Comparison of ENCODE assay signal across 17 cellular contexts in the genomic region with DNA sequence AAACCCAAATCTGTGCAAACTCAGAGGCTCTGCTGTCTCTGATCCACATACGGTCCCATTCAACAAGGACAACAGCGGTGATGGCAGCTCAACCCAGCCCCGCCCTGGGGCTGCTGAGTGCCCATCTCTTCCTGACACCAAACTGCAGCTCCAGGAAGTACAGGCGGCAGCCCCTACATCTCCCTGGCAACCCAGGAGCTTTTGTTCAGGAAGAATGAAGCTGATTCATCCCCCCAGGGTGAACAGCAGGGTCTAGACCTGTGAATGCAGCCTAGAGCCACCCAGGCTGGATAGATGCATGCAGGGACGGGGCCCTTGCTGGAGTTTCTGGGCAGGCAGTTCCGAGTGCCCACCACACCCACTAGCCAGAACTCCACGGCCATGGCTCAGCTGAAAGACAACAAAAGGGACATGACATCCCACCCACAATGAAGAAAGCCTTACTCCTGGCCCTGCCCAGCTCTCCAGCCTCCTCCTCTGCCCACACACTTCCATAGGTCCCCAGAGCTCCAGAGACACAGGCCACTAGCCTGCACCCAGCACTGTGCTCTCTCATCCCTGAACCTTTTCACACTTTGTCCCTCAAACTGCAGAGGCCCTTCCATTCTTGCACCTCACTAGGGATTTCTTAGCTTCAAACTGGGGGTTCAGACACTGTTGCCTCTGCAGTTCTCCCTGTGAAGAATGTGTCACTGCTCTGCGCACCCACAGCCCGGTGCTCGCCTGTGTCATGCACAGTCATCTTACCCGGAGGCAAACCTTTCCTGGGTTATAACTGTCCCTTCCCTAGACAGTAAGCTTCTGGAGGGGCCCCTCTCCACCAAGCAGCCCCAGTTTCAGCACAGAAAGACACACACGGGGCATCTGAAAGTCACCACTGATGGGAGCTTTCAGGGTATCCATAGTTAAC.
A peak's percentile ranks its signal among the peaks of the same experiment; 100 is the strongest.
DNase-seq lines count a peak whose midpoint lies in the region; TF ChIP-seq lines count a peak whose summit lies in the region.
"Had no signal": no experiment of that assay in that cellular context is flagged by ENCODE, and none has a peak within 500 bp of the region (broad histone marks: within the 10 kb centered on the region; RNA-seq: fewer than 3 reads in every experiment).

No MANE protein-coding gene starts in this region.

- H3K9me3 ChIP-seq in neural progenitor cell (ENCODE audit: low read depth) = no peaks in the 10 kb centered on the region
- H3K9me3 ChIP-seq: prostate gland had no signal

- no peak overlapping the region for H3K4me3 ChIP-seq in neural progenitor cell
- H3K4me3 ChIP-seq: left ventricle myocardium inferior, prostate gland had no signal

- DNase-seq in activated T-cell treated with anti-CD3 and anti-CD28 coated beads, Interleukin-2, amount 50 U/mL, for 24 hours = peak; percentile 2
- DNase-seq in activated T-cell treated with anti-CD3 and anti-CD28 coated beads, Interleukin-2, amount 50 U/mL, for 1 hour = no peak
- peak in 32 of 61 donors; percentile 17 to 70 (median 43) for DNase-seq in caudate nucleus (lab: John Stamatoyannopoulos, UW)
- peak; percentile 37 for DNase-seq in neural progenitor cell (ENCODE audit: low spot score)
- DNase-seq in type B pancreatic cell (ENCODE audit: extremely low spot score, unreplicated experiment) = peak; percentile 49
- DNase-seq in SKM-1 treated with dmso at 0.1 percent for 144 hours (lab: John Stamatoyannopoulos, UW; ENCODE audit: unreplicated experiment) = no peak
- DNase-seq in AG08395 (ENCODE audit: low spot score) = no peak
- no peak for DNase-seq in GOT3 (lab: John Stamatoyannopoulos, UW)
- DNase-seq: foreskin melanocyte; GDM1; HCEC 1CT; left ventricle myocardium inferior; NCI-H187 treated with DMSO at 0.1 percent for 48 hours; NCI-H82; stimulated activated naive CD8-positive, alpha-beta T cell treated with anti-CD3 and anti-CD28 coated beads, Interleukin-15, Interleukin-2, amounts not matched to agents 100 U/mL and 50 U/mL, for 24 hours had no signal

- no peak overlapping the region for H3K4me2 ChIP-seq in neural progenitor cell

- no peak for TF ChIP-seq CTCF in neural progenitor cell (IDR thresholded peaks at IDR 0.05)
- TF ChIP-seq CTCF in type B pancreatic cell (conservative IDR thresholded peaks at IDR 0.05) = no peak

- peaks cover 10% of the 10 kb centered on the region for H3K4me1 ChIP-seq in neural progenitor cell
- H3K4me1 ChIP-seq: prostate gland had no signal

- H3K27ac ChIP-seq in caudate nucleus (ENCODE audit: low read depth, low read length) (peak overlapping the region; percentile 85), neural progenitor cell (no peak overlapping the region)
- H3K27ac ChIP-seq: left ventricle myocardium inferior, prostate gland had no signal

- H2AFZ ChIP-seq in neural progenitor cell (replicated peaks) = no peak overlapping the region

- no peaks in the 10 kb centered on the region for H4K20me1 ChIP-seq in neural progenitor cell (ENCODE audit: low read depth)

- H3K4me1 Mint-ChIP-seq in activated T-cell treated with anti-CD3 and anti-CD28 coated beads, Interleukin-2, amount 50 U/mL, for 24 hours (ENCODE audit: low read depth) = peaks cover 3% of the 10 kb centered on the region
- peaks cover 27% of the 10 kb centered on the region for H3K4me1 Mint-ChIP-seq in neural progenitor cell
- peaks cover 10% of the 10 kb centered on the region for H3K4me1 Mint-ChIP-seq in type B pancreatic cell (ENCODE audit: unreplicated experiment)
- H3K4me1 Mint-ChIP-seq: central memory CD8-positive, alpha-beta T cell had no signal

- H3K27me3 Mint-ChIP-seq in activated T-cell treated with anti-CD3 and anti-CD28 coated beads, Interleukin-2, amount 50 U/mL, for 24 hours = peaks cover 50% of the 10 kb centered on the region
- peaks cover 13% of the 10 kb centered on the region for H3K27me3 Mint-ChIP-seq in neural progenitor cell (ENCODE audit: insufficient read depth, low read depth)
- peaks cover 26% of the 10 kb centered on the region for H3K27me3 Mint-ChIP-seq in type B pancreatic cell

- H3K27me3 ChIP-seq in neural progenitor cell = no peaks in the 10 kb centered on the region

- H3K9ac ChIP-seq in neural progenitor cell = no peak overlapping the region

- no peak overlapping the region for H3K4me3 Mint-ChIP-seq in activated T-cell treated with anti-CD3 and anti-CD28 coated beads, Interleukin-2, amount 50 U/mL, for 24 hours
- no peak overlapping the region for H3K4me3 Mint-ChIP-seq in neural progenitor cell
- no peak overlapping the region for H3K4me3 Mint-ChIP-seq in type B pancreatic cell
- H3K4me3 Mint-ChIP-seq: central memory CD8-positive, alpha-beta T cell had no signal

- H3F3A ChIP-seq in neural progenitor cell (ENCODE audit: low read depth) = no peaks in the 10 kb centered on the region

- H3K36me3 ChIP-seq in neural progenitor cell = no peaks in the 10 kb centered on the region
- H3K36me3 ChIP-seq: left ventricle myocardium inferior, prostate gland had no signal

- peaks cover 6% of the 10 kb centered on the region for H3K9me3 Mint-ChIP-seq in activated T-cell treated with anti-CD3 and anti-CD28 coated beads, Interleukin-2, amount 50 U/mL, for 24 hours
- H3K9me3 Mint-ChIP-seq in neural progenitor cell (peaks cover 8% of the 10 kb centered on the region), type B pancreatic cell (no peaks in the 10 kb centered on the region)
- H3K9me3 Mint-ChIP-seq: central memory CD8-positive, alpha-beta T cell had no signal

- H3K27ac Mint-ChIP-seq in activated T-cell treated with anti-CD3 and anti-CD28 coated beads, Interleukin-2, amount 50 U/mL, for 24 hours = no peak overlapping the region
- H3K27ac Mint-ChIP-seq in neural progenitor cell (no peak overlapping the region), type B pancreatic cell (no peak overlapping the region)

- no peaks in the 10 kb centered on the region for H3K79me2 ChIP-seq in neural progenitor cell (ENCODE audit: low read depth)

- H3K36me3 Mint-ChIP-seq in activated T-cell treated with anti-CD3 and anti-CD28 coated beads, Interleukin-2, amount 50 U/mL, for 24 hours (ENCODE audit: low read depth) = no peaks in the 10 kb centered on the region
- H3K36me3 Mint-ChIP-seq in neural progenitor cell (no peaks in the 10 kb centered on the region), type B pancreatic cell (no peaks in the 10 kb centered on the region)

Comparison
In these comparisons a context has a peak if more than half of its experiments do, and no peak if none do; other contexts are left out.
1. DNase-seq: peak in activated T-cell treated with anti-CD3 and anti-CD28 coated beads, Interleukin-2, amount 50 U/mL, for 24 hours (single experiment), caudate nucleus (32 of 61), neural progenitor cell (single experiment) and type B pancreatic cell (single experiment); none in activated T-cell treated with anti-CD3 and anti-CD28 coated beads, Interleukin-2, amount 50 U/mL, for 1 hour (single experiment), SKM-1 treated with dmso at 0.1 percent for 144 hours (single experiment), AG08395 (single experiment) and GOT3 (single experiment).